15 cellular contexts compared by ENCODE assay signal in genomic region chr12:49810159-49810459, GRCh38. TPM values are rescaled to one million over a fixed set of nuclear protein-coding genes. Genes with fewer than 3 reads are reported as not detected.
DNase-seq lines count a peak whose midpoint lies in the region; ATAC-seq and TF ChIP-seq lines count a peak whose summit lies in the region.
"Had no signal": no experiment of that assay in that cellular context is flagged by ENCODE, and none has a peak within 500 bp of the region (broad histone marks: within the 10 kb centered on the region; RNA-seq: fewer than 3 reads in every experiment).

No MANE protein-coding gene starts in this region.

- H3K4me1 Mint-ChIP-seq in glutamatergic neuron (ENCODE audit: low read depth, unreplicated experiment) (peaks cover 42% of the 10 kb centered on the region), mesothelial cell of epicardium (peaks cover 27% of the 10 kb centered on the region)

- peaks cover 21% of the 10 kb centered on the region for H3K4me1 ChIP-seq in suprapubic skin

- H3K27ac ChIP-seq in suprapubic skin, result peak overlapping the region; percentile 79
- H3K27ac ChIP-seq: neutrophil had no signal

- TF ChIP-seq POLR2A in NB4 (IDR thresholded peaks at IDR 0.05; ENCODE audit: extremely low read depth, insufficient read length) (no peak), suprapubic skin (IDR thresholded peaks at IDR 0.05) (no peak)

- no peaks in the 10 kb centered on the region for H3K9me3 ChIP-seq in suprapubic skin
- H3K9me3 ChIP-seq: neutrophil, thyroid gland had no signal

- H3K4me3 Mint-ChIP-seq in glutamatergic neuron (ENCODE audit: unreplicated experiment), result no peak overlapping the region
- H3K4me3 Mint-ChIP-seq in mesothelial cell of epicardium, result no peak overlapping the region
- H3K4me3 Mint-ChIP-seq: activated CD4-positive, alpha-beta T cell treated with anti-CD3 and anti-CD28 coated beads, Interleukin-2, amount 10 ng/mL, durations not matched to agents 7 days and 5 days had no signal

- no peaks in the 10 kb centered on the region for H3K27me3 ChIP-seq in suprapubic skin
- H3K27me3 ChIP-seq: neutrophil, thyroid gland had no signal

- TF ChIP-seq CTCF in NB4 (IDR thresholded peaks at IDR 0.05; ENCODE audit: low read depth, low read length) (no peak), glutamatergic neuron (IDR thresholded peaks at IDR 0.05; ENCODE audit: partially characterized antibody, unreplicated experiment) (no peak), mesothelial cell of epicardium (IDR thresholded peaks at IDR 0.05; ENCODE audit: unreplicated experiment) (no peak), suprapubic skin (IDR thresholded peaks at IDR 0.05) (no peak)

- H3K27me3 Mint-ChIP-seq in glutamatergic neuron (ENCODE audit: unreplicated experiment) (peaks cover 12% of the 10 kb centered on the region), mesothelial cell of epicardium (ENCODE audit: low read depth) (no peaks in the 10 kb centered on the region)
- H3K27me3 Mint-ChIP-seq: activated CD4-positive, alpha-beta T cell treated with anti-CD3 and anti-CD28 coated beads, Interleukin-2, amount 10 ng/mL, durations not matched to agents 7 days and 5 days had no signal

- no peak for TF ChIP-seq EP300 in suprapubic skin (IDR thresholded peaks at IDR 0.05)

- H3K9me3 Mint-ChIP-seq in glutamatergic neuron (ENCODE audit: unreplicated experiment), result peaks cover 1% of the 10 kb centered on the region
- no peaks in the 10 kb centered on the region for H3K9me3 Mint-ChIP-seq in mesothelial cell of epicardium
- H3K9me3 Mint-ChIP-seq: activated CD4-positive, alpha-beta T cell treated with anti-CD3 and anti-CD28 coated beads, Interleukin-2, amount 10 ng/mL, durations not matched to agents 7 days and 5 days had no signal

- no peak overlapping the region for H3K4me3 ChIP-seq in NB4 (ENCODE audit: low read depth, low read length)
- no peak overlapping the region for H3K4me3 ChIP-seq in suprapubic skin
- H3K4me3 ChIP-seq: thyroid gland had no signal

- peaks cover 6% of the 10 kb centered on the region for H3K36me3 ChIP-seq in suprapubic skin

- WGBS in suprapubic skin, result 77% methylated on average over 8 of the region's 9 CpGs

- DNase-seq in NB4 (ENCODE audit: low read depth) (peak; percentile 29), glutamatergic neuron (no peak), mesothelial cell of epicardium (ENCODE audit: low spot score in 2 of 2, unreplicated experiment in 2 of 2) (no peak), suprapubic skin (ENCODE audit: low spot score in 2 of 2) (no peak), NCI-H345 treated with DMSO at 0.1 percent for 48 hours (lab: John Stamatoyannopoulos, UW; ENCODE audit: unreplicated experiment) (no peak), kidney tubule cell (ENCODE audit: low spot score) (no peak), NCI-H146 treated with DMSO at 0.1 percent for 48 hours (lab: John Stamatoyannopoulos, UW; ENCODE audit: unreplicated experiment) (no peak)
- DNase-seq: activated CD4-positive, alpha-beta T cell treated with anti-CD3 and anti-CD28 coated beads, Interleukin-2, amount 10 ng/mL, durations not matched to agents 7 days and 5 days; dermis blood vessel endothelial cell; DMS79; KG1; NCI-H1436; thyroid gland had no signal

- ATAC-seq in GM18519 (IDR thresholded peaks at IDR 0.05; ENCODE audit: low FRiP score, unreplicated experiment), result no peak

- H3K36me3 Mint-ChIP-seq in glutamatergic neuron (ENCODE audit: unreplicated experiment) (no peaks in the 10 kb centered on the region), mesothelial cell of epicardium (peaks cover 8% of the 10 kb centered on the region)

- H3K27ac Mint-ChIP-seq in glutamatergic neuron (ENCODE audit: unreplicated experiment) (peak overlapping the region; percentile 85), mesothelial cell of epicardium (peak overlapping the region; percentile 91)
- H3K27ac Mint-ChIP-seq: activated CD4-positive, alpha-beta T cell treated with anti-CD3 and anti-CD28 coated beads, Interleukin-2, amount 10 ng/mL, durations not matched to agents 7 days and 5 days had no signal

RNA-seq across cellular contexts. Expression of gene NCKAP5L, which starts 18.1 kb away (rescaled TPM):
- total RNA-seq in glutamatergic neuron (ENCODE audit: unreplicated experiment), result 64.3 TPM
- total RNA-seq in mesothelial cell of epicardium, result 42.2 to 44.4 TPM (median 44.4 TPM) in 3 replicates
- 10 to 100 TPM in 1 of 4 donors, 1 to 10 TPM in 3; 8.2 to 12.2 (median 8.8) TPM for total RNA-seq in suprapubic skin

RNA-seq across cellular contexts. Expression of gene BCDIN3D, which starts 32.8 kb away (rescaled TPM):
- total RNA-seq in glutamatergic neuron (ENCODE audit: unreplicated experiment), result 5.9 TPM
- total RNA-seq in mesothelial cell of epicardium, result 5.3 to 5.7 TPM (median 5.6 TPM) in 3 replicates
- 1 to 10 TPM; 3.7 to 5.9 (median 4.5) TPM for total RNA-seq in suprapubic skin
